Comparison of ENCODE assay signal across 27 cellular contexts in the genomic region with DNA sequence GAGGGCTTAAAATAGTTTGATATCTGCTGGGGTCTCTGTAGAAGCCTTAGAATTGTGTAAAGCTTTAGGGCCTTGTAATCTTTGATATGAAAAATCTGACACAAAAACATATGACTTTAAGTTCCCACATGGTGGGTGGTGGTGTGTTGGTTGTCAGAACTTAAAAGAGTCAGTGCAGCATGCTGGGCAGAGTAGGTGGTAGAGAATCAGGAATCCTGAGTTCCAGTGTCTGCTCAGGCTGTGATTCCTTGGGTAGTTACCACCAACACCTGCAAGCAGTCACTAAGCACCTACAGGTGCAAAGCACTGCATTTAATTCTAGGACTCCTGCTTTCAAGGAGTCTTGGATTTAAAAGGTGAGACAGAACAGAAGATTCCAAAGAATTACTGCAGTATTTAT.
"Had no signal": no experiment of that assay in that cellular context is flagged by ENCODE, and none has a peak within 500 bp of the region (broad histone marks: within the 10 kb centered on the region; RNA-seq: fewer than 3 reads in every experiment).

No MANE protein-coding gene starts in this region.

- H3K36me3 ChIP-seq: esophagus muscularis mucosa, gastroesophageal sphincter, heart left ventricle, left lung, neural progenitor cell, thoracic aorta, tibial nerve, upper lobe of left lung had no signal

- H3K4me1 ChIP-seq: foreskin keratinocyte, left lung, parathyroid adenoma had no signal

- H3K9me3 ChIP-seq: esophagus muscularis mucosa, thoracic aorta, upper lobe of left lung had no signal

- H3K27ac ChIP-seq: epithelial cell of prostate, esophagus muscularis mucosa, foreskin keratinocyte, gastroesophageal sphincter, heart left ventricle, hepatocyte, left lung, neural progenitor cell, parathyroid adenoma, thoracic aorta, tibial nerve, upper lobe of left lung had no signal

- ATAC-seq: foreskin keratinocyte; gastroesophageal sphincter; heart left ventricle; left cardiac atrium; left lung; mucosa of descending colon; sciatic nerve; stimulated activated naive CD8-positive, alpha-beta T cell treated with anti-CD3 and anti-CD28 coated beads, Interleukin-15, amount 100 ng/mL, for 72 hours had no signal

- DNase-seq: effector CD8-positive, alpha-beta T cell; endodermal cell; foreskin keratinocyte; heart left ventricle; kidney; left cardiac atrium; left lung; mesenchymal stem cell; mucosa of descending colon; naive B cell; stimulated activated CD4-positive, alpha-beta T cell treated with anti-CD3 and anti-CD28 coated beads, Interleukin-12 subunit alpha, Interleukin-12 subunit beta, amount 100 ng/mL, for 4 hours; stimulated activated CD4-positive, alpha-beta T cell treated with anti-CD3 and anti-CD28 coated beads, Interleukin-1b, Interleukin-23, amount 100 ng/mL, for 48 hours; stimulated activated CD4-positive, alpha-beta T cell treated with anti-CD3 and anti-CD28 coated beads, Interleukin-4, amount 100 ng/mL, for 1 hour; stimulated activated CD8-positive, alpha-beta memory T cell treated with anti-CD3 and anti-CD28 coated beads, Interleukin-4, amount 100 ng/mL, for 48 hours; stimulated activated naive CD4-positive, alpha-beta T cell; stimulated activated naive CD8-positive, alpha-beta T cell treated with anti-CD3 and anti-CD28 coated beads, Interleukin-15, amount 100 ng/mL, for 72 hours; upper lobe of left lung had no signal

- H3K4me3 ChIP-seq: esophagus muscularis mucosa, gastroesophageal sphincter, heart left ventricle, hepatocyte, left lung, mucosa of descending colon, neural progenitor cell, smooth muscle cell, thoracic aorta, tibial nerve, upper lobe of left lung had no signal

- H3K27me3 ChIP-seq: esophagus muscularis mucosa, foreskin keratinocyte, gastroesophageal sphincter, heart left ventricle, hepatocyte, left lung, neural progenitor cell, tibial nerve, upper lobe of left lung had no signal
